1 cellular context compared by ENCODE assay signal in genomic region chr2:159124441-159124911, GRCh38.
TF ChIP-seq lines count a peak whose summit lies in the region.

No MANE protein-coding gene starts in this region.

TF ChIP-seq in K562, 482 proteins besides CTCF, POLR2A, EP300 and RAD21 (continued from another document):
- no peak for TF ChIP-seq CHAMP1 (IDR thresholded peaks at IDR 0.05)
- TF ChIP-seq NFYB (IDR thresholded peaks at IDR 0.05; ENCODE audit: extremely low read depth, insufficient read length): no peak
- TF ChIP-seq ZNF384 (IDR thresholded peaks at IDR 0.05; ENCODE audit: low read depth, low read length): peak; percentile 83
- no peak for TF ChIP-seq ZNF354B (CRISPR knock-in tag; IDR thresholded peaks at IDR 0.05)
- TF ChIP-seq ATF4 (CRISPR knock-in tag; IDR thresholded peaks at IDR 0.05): no peak
- no peak for TF ChIP-seq CREM (IDR thresholded peaks at IDR 0.05; ENCODE audit: low read depth)
- no peak for TF ChIP-seq NBN (IDR thresholded peaks at IDR 0.05; ENCODE audit: low read depth)
- no peak for TF ChIP-seq MCM7 (IDR thresholded peaks at IDR 0.05)
- no peak for TF ChIP-seq E2F5 (CRISPR knock-in tag; IDR thresholded peaks at IDR 0.05)
- no peak for TF ChIP-seq ZNF764 (CRISPR knock-in tag; IDR thresholded peaks at IDR 0.05; ENCODE audit: low read depth)
- TF ChIP-seq UBTF (IDR thresholded peaks at IDR 0.05; ENCODE audit: borderline replicate concordance in 1 of 2, low read depth in 2 of 2, low read length in 2 of 2): 0 out of 4 replicates have a peak, but pooled peaks of 1 of the 2 experiments have one; percentile 35
- TF ChIP-seq FOXJ3 (CRISPR knock-in tag; IDR thresholded peaks at IDR 0.05): no peak
- TF ChIP-seq DDX20 (tag; IDR thresholded peaks at IDR 0.05; ENCODE audit: low read depth): no peak
- no peak for TF ChIP-seq PHF21A (IDR thresholded peaks at IDR 0.05; ENCODE audit: borderline replicate concordance, low read depth)
- TF ChIP-seq ZNF212 (CRISPR knock-in tag; IDR thresholded peaks at IDR 0.05): no peak
- no peak for TF ChIP-seq SRSF1 (IDR thresholded peaks at IDR 0.05; ENCODE audit: low read depth, low read length)
- TF ChIP-seq GATAD2A (IDR thresholded peaks at IDR 0.05): no peak
- TF ChIP-seq ARID3B (CRISPR knock-in tag; IDR thresholded peaks at IDR 0.05; ENCODE audit: borderline replicate concordance): no peak
- no peak for TF ChIP-seq E2F1 (CRISPR knock-in tag; IDR thresholded peaks at IDR 0.05)
- TF ChIP-seq RFX1 (IDR thresholded peaks at IDR 0.05): no peak
- no peak; the same call in 1 of the 2 replicates for TF ChIP-seq HDAC2 (IDR thresholded peaks at IDR 0.05)
- 0 out of 2 replicates have a peak, but pooled peaks have one; percentile 34 for TF ChIP-seq CUX1 (CRISPR knock-in tag; IDR thresholded peaks at IDR 0.05)
- TF ChIP-seq PPARD (CRISPR knock-in tag; IDR thresholded peaks at IDR 0.05): no peak
- 0 out of 2 replicates have a peak, but pooled peaks have one; percentile 16 for TF ChIP-seq ESRRA (IDR thresholded peaks at IDR 0.05; ENCODE audit: borderline replicate concordance, low read depth)
- peak; percentile 22 to 68; a peak in 1 of 4 replicates for TF ChIP-seq FOXK2 (conservative IDR thresholded peaks at IDR 0.05 in 1 of 2, IDR thresholded peaks at IDR 0.05 in 1 of 2; ENCODE audit: low read depth in 2 of 2)
- no peak for TF ChIP-seq TEAD4 (IDR thresholded peaks at IDR 0.05; ENCODE audit: low read length)
- TF ChIP-seq TEAD4 (CRISPR knock-in tag; IDR thresholded peaks at IDR 0.05; ENCODE audit: borderline replicate concordance): no peak
- no peak for TF ChIP-seq TCF7 (IDR thresholded peaks at IDR 0.05; ENCODE audit: borderline replicate concordance)
- no peak for TF ChIP-seq BHLHE40 (IDR thresholded peaks at IDR 0.05; ENCODE audit: low read length)
- TF ChIP-seq ZNF24 (IDR thresholded peaks at IDR 0.05): no peak
- TF ChIP-seq TGIF2 (CRISPR knock-in tag; IDR thresholded peaks at IDR 0.05): no peak
- peak; percentile 37; the same call in 1 of the 2 replicates for TF ChIP-seq SMARCC2 (IDR thresholded peaks at IDR 0.05; ENCODE audit: low read depth)
- TF ChIP-seq ATF7 (IDR thresholded peaks at IDR 0.05): 0 out of 2 replicates have a peak, but pooled peaks have one; percentile 27
- TF ChIP-seq ZNF583 (CRISPR knock-in tag; IDR thresholded peaks at IDR 0.05): no peak
- no peak for TF ChIP-seq HCFC1 (IDR thresholded peaks at IDR 0.05; ENCODE audit: low read depth, low read length)
- no peak for TF ChIP-seq CTCFL (IDR thresholded peaks at IDR 0.05; ENCODE audit: borderline replicate concordance, insufficient read depth, low read depth, low read length, poor library complexity, severe bottlenecking)
- TF ChIP-seq TAF9B (IDR thresholded peaks at IDR 0.05; ENCODE audit: partially characterized antibody): no peak
- no peak for TF ChIP-seq CHCHD3 (CRISPR knock-in tag; IDR thresholded peaks at IDR 0.05)
- no peak for TF ChIP-seq ZFP30 (CRISPR knock-in tag; IDR thresholded peaks at IDR 0.05; ENCODE audit: borderline replicate concordance)
